Comparison of ENCODE assay signal across 8 cellular contexts in the genomic region with DNA sequence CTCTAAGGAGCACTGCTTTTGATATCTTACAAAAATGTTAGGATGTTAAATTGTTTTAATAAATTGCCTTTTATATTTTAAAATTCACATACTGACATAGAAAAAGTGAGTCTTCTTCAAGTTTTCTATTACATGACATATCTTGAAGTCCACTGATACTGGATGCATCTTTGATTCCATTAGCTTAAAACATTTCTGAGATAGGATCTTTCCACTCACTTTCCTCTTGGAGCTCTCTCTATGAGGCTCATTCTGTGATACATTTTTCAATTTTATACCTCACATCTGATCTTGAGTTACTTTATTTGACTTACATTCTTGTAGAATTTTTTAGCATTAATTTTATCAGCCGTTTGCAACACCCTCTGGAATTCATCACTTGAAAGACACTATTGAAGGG.
"Had no signal": no experiment of that assay in that cellular context is flagged by ENCODE, and none has a peak within 500 bp of the region (broad histone marks: within the 10 kb centered on the region; RNA-seq: fewer than 3 reads in every experiment).

No MANE protein-coding gene starts in this region.

- DNase-seq: GDM1, GF-D8 had no signal

- ATAC-seq: GM12878 had no signal

- FAIRE-seq: G401.6, GM12878, GM12891, GM12892, GM18507, GM19239 had no signal

- H3K4me3 ChIP-seq: GM12878 had no signal
